13 cellular contexts compared by ENCODE assay signal in genomic region chr1:228091084-228091483, GRCh38. TPM values are rescaled to one million over a fixed set of nuclear protein-coding genes. Genes with fewer than 3 reads are reported as not detected.
A peak's percentile ranks its signal among the peaks of the same experiment; 100 is the strongest.
DNase-seq lines count a peak whose midpoint lies in the region; ATAC-seq and TF ChIP-seq lines count a peak whose summit lies in the region.
"Had no signal": no experiment of that assay in that cellular context is flagged by ENCODE, and none has a peak within 500 bp of the region (broad histone marks: within the 10 kb centered on the region; RNA-seq: fewer than 3 reads in every experiment).

No MANE protein-coding gene starts in this region.

- no peak overlapping the region for H3K4me3 Mint-ChIP-seq in MCF 10A (ENCODE audit: unreplicated experiment)
- H3K4me3 Mint-ChIP-seq in activated CD8-positive, alpha-beta T cell treated with anti-CD3 and anti-CD28 coated beads, Interleukin-2, amount 10 ng/mL, durations not matched to agents 7 days and 5 days, result no peak overlapping the region
- no peak overlapping the region for H3K4me3 Mint-ChIP-seq in type B pancreatic cell

- H3K9me3 Mint-ChIP-seq in MCF 10A (ENCODE audit: unreplicated experiment) (peaks cover 18% of the 10 kb centered on the region), type B pancreatic cell (no peaks in the 10 kb centered on the region)
- H3K9me3 Mint-ChIP-seq in activated CD8-positive, alpha-beta T cell treated with anti-CD3 and anti-CD28 coated beads, Interleukin-2, amount 10 ng/mL, durations not matched to agents 7 days and 5 days (ENCODE audit: insufficient read depth), result peaks cover 22% of the 10 kb centered on the region

- H3K27me3 Mint-ChIP-seq in MCF 10A (ENCODE audit: insufficient read depth, unreplicated experiment), result no peaks in the 10 kb centered on the region
- H3K27me3 Mint-ChIP-seq in activated CD8-positive, alpha-beta T cell treated with anti-CD3 and anti-CD28 coated beads, Interleukin-2, amount 10 ng/mL, durations not matched to agents 7 days and 5 days (ENCODE audit: low read depth), result no peaks in the 10 kb centered on the region
- no peaks in the 10 kb centered on the region for H3K27me3 Mint-ChIP-seq in type B pancreatic cell

- no peak for ATAC-seq in activated CD8-positive, alpha-beta T cell treated with anti-CD3 and anti-CD28 coated beads, Interleukin-2, amount 10 ng/mL, durations not matched to agents 7 days and 5 days
- ATAC-seq in HG03139 (IDR thresholded peaks at IDR 0.05; ENCODE audit: unreplicated experiment), result no peak

- CTCF ChIA-PET in mammary epithelial cell (lab: Charles Lee; ENCODE audit: low non-redundant PET), result no interaction called here
- CTCF ChIA-PET in MCF 10A (lab: Yijun Ruan, JAX), result interaction anchor here (0.6 to 7.4 kb wide), 13 partner anchors 14 to 1466 kb away, joined by 3 to 72 read pairs (median 5); partner anchors contain the start of gene MRPL55
- CTCF ChIA-PET in activated CD8-positive, alpha-beta T cell treated with anti-CD3 and anti-CD28 coated beads, Interleukin-2, amount 10 ng/mL, durations not matched to agents 7 days and 5 days (lab: Charles Lee), result interaction anchor here (1.2 to 1.8 kb wide), 3 partner anchors 9 to 91 kb away, joined by 3 to 5 read pairs (median 5); partner anchors contain the start of gene ARF1

- H2AFZ ChIP-seq in mammary epithelial cell (ENCODE audit: low read depth, low read length) (no peak overlapping the region), hepatocyte (no peak overlapping the region)

- H3K27ac Mint-ChIP-seq in MCF 10A (ENCODE audit: low read depth, unreplicated experiment) (no peak overlapping the region), type B pancreatic cell (peak overlapping the region; percentile 81)
- peak overlapping the region; percentile 20 for H3K27ac Mint-ChIP-seq in activated CD8-positive, alpha-beta T cell treated with anti-CD3 and anti-CD28 coated beads, Interleukin-2, amount 10 ng/mL, durations not matched to agents 7 days and 5 days

- peaks cover 69% of the 10 kb centered on the region for H4K20me1 ChIP-seq in mammary epithelial cell (ENCODE audit: insufficient read depth, low read length)
- H4K20me1 ChIP-seq in hepatocyte (ENCODE audit: insufficient read depth, poor library complexity, severe bottlenecking), result peaks cover 100% of the 10 kb centered on the region

- H3K27me3 ChIP-seq in mammary epithelial cell (ENCODE audit: insufficient read depth, low read length) (no peaks in the 10 kb centered on the region), hepatocyte (no peaks in the 10 kb centered on the region)
- H3K27me3 ChIP-seq: suprapubic skin had no signal

- dilution Hi-C loops in mammary epithelial cell (cut with HindIII; ENCODE audit: low sequenced_read_pairs), result no loop called here

- H3K79me2 ChIP-seq in mammary epithelial cell (ENCODE audit: insufficient read depth, low read length) (peaks cover 100% of the 10 kb centered on the region), hepatocyte (peaks cover 100% of the 10 kb centered on the region)

- H3K4me1 Mint-ChIP-seq in MCF 10A (ENCODE audit: insufficient read depth, unreplicated experiment), result peaks cover 73% of the 10 kb centered on the region
- H3K4me1 Mint-ChIP-seq in activated CD8-positive, alpha-beta T cell treated with anti-CD3 and anti-CD28 coated beads, Interleukin-2, amount 10 ng/mL, durations not matched to agents 7 days and 5 days (ENCODE audit: low read depth), result peaks cover 64% of the 10 kb centered on the region
- H3K4me1 Mint-ChIP-seq in type B pancreatic cell (ENCODE audit: unreplicated experiment), result peaks cover 26% of the 10 kb centered on the region

- WGBS in mammary epithelial cell (ENCODE audit: low coverage, missing lambda C conversion rate), result 75% methylated on average over 4 of the region's 4 CpGs
- WGBS in hepatocyte (ENCODE audit: low lambda C conversion rate, missing lambda C conversion rate), result 76% methylated on average over 4 of the region's 4 CpGs

- H3K36me3 Mint-ChIP-seq in MCF 10A (ENCODE audit: insufficient read depth, unreplicated experiment) (peaks cover 82% of the 10 kb centered on the region), type B pancreatic cell (peaks cover 28% of the 10 kb centered on the region)
- peaks cover 90% of the 10 kb centered on the region for H3K36me3 Mint-ChIP-seq in activated CD8-positive, alpha-beta T cell treated with anti-CD3 and anti-CD28 coated beads, Interleukin-2, amount 10 ng/mL, durations not matched to agents 7 days and 5 days (ENCODE audit: low read depth)

- peaks cover 68% of the 10 kb centered on the region for H3K4me1 ChIP-seq in mammary epithelial cell (ENCODE audit: insufficient read depth, low read length)
- H3K4me1 ChIP-seq in hepatocyte (ENCODE audit: insufficient read depth), result peaks cover 48% of the 10 kb centered on the region

- H3K4me3 ChIP-seq in mammary epithelial cell (replicated peaks in 1 of 3; ENCODE audit: insufficient read depth in 1 of 3, low read depth in 2 of 3, low read length in 3 of 3), result no peak overlapping the region
- no peak overlapping the region for H3K4me3 ChIP-seq in hepatocyte
- H3K4me3 ChIP-seq: suprapubic skin had no signal

- H3K36me3 ChIP-seq in mammary epithelial cell (ENCODE audit: insufficient read depth, low read length) (peaks cover 16% of the 10 kb centered on the region), hepatocyte (replicated peaks; ENCODE audit: insufficient read depth, low read depth) (no peaks in the 10 kb centered on the region)

- BruUV-seq in mammary epithelial cell (replicated peaks; lab: Mats Ljungman, UMichigan) (no TSS peak), MCF 10A (replicated peaks; lab: Mats Ljungman, UMichigan) (no TSS peak)

- H3K9ac ChIP-seq in mammary epithelial cell (ENCODE audit: insufficient read depth, low read length), result no peak overlapping the region

- in situ Hi-C loops in mammary epithelial cell (cut with MboI; ENCODE audit: low sequenced_read_pairs in 2 of 2), result no loop called here

- DNase-seq in mammary epithelial cell, result no peak
- no peak for DNase-seq in MCF 10A (ENCODE audit: unreplicated experiment)
- DNase-seq in activated CD8-positive, alpha-beta T cell treated with anti-CD3 and anti-CD28 coated beads, Interleukin-2, amount 10 ng/mL, durations not matched to agents 7 days and 5 days, result no peak
- DNase-seq in hepatocyte (ENCODE audit: low spot score), result no peak
- DNase-seq in type B pancreatic cell (ENCODE audit: extremely low spot score, unreplicated experiment), result no peak
- DNase-seq in T1000 (lab: John Stamatoyannopoulos, UW), result no peak
- DNase-seq in anterior cingulate cortex (lab: John Stamatoyannopoulos, UW), result no peak
- DNase-seq: aorta; NCI-H1105; OCI-M1; stimulated activated CD4-positive, alpha-beta T cell treated with anti-CD3 and anti-CD28 coated beads, Interleukin-12 subunit alpha, Interleukin-12 subunit beta, amount 100 ng/mL, for 4 hours had no signal

- TF ChIP-seq CTCF in mammary epithelial cell (conservative IDR thresholded peaks at IDR 0.05 in 1 of 2, IDR thresholded peaks at IDR 0.05 in 1 of 2; ENCODE audit: extremely low read depth in 1 of 2, insufficient read depth in 1 of 2, low read depth in 1 of 2, low read length in 2 of 2), result no peak
- TF ChIP-seq CTCF in MCF 10A (IDR thresholded peaks at IDR 0.05; ENCODE audit: unreplicated experiment), result no peak
- no peak for TF ChIP-seq CTCF in hepatocyte (IDR thresholded peaks at IDR 0.05; ENCODE audit: poor library complexity)
- TF ChIP-seq CTCF in type B pancreatic cell (conservative IDR thresholded peaks at IDR 0.05), result no peak

- H3K4me2 ChIP-seq in mammary epithelial cell (ENCODE audit: insufficient read depth, low read depth, low read length) (no peak overlapping the region), hepatocyte (peak overlapping the region; percentile 54)

- H3K9me3 ChIP-seq in mammary epithelial cell (replicated peaks; ENCODE audit: insufficient read depth, low read length), result no peaks in the 10 kb centered on the region
- peaks cover 8% of the 10 kb centered on the region for H3K9me3 ChIP-seq in hepatocyte (ENCODE audit: low read depth)

- H3K9me2 ChIP-seq in hepatocyte (replicated peaks; ENCODE audit: insufficient read depth), result no peaks in the 10 kb centered on the region

- H3K27ac ChIP-seq in mammary epithelial cell (ENCODE audit: insufficient read depth, low read depth, low read length) (peak overlapping the region; percentile 6), hepatocyte (no peak overlapping the region)

- POLR2A ChIA-PET in MCF 10A (lab: Yijun Ruan, JAX), result interaction anchor here (0.8 to 7.9 kb wide), 9 partner anchors 8 to 92 kb away, joined by 3 to 56 read pairs (median 7); partner anchors contain the start of genes ARF1, IBA57 and MRPL55
- POLR2A ChIA-PET in activated CD8-positive, alpha-beta T cell treated with anti-CD3 and anti-CD28 coated beads, Interleukin-2, amount 10 ng/mL, durations not matched to agents 7 days and 5 days (lab: Charles Lee), result interaction anchor here (2.6 kb wide), 1 partner anchor 9 kb away, joined by 15 read pairs; the partner anchor contains the start of gene ARF1

- intact Hi-C loops in mammary epithelial cell (cut with micrococcal nuclease) (no loop called here), MCF 10A (cut with micrococcal nuclease) (no loop called here)

RNA-seq across cellular contexts. Expression of gene ARF1, which starts 8.6 kb away (rescaled TPM):
- total RNA-seq in mammary epithelial cell (100 to 1,000 TPM; 327 to 372 TPM), MCF 10A (2022) (870 and 1,140 TPM in 2 replicates), hepatocyte (249 and 250 TPM in 2 replicates), type B pancreatic cell (ENCODE audit: low replicate concordance) (288 and 401 TPM in 2 replicates)
- polyA plus RNA-seq in mammary epithelial cell (595 TPM), hepatocyte (594 and 609 TPM in 2 replicates)
- 273 TPM for polyA minus RNA-seq in mammary epithelial cell
- 100 to 1,000 TPM; 313 to 322 TPM for total RNA-seq in activated CD8-positive, alpha-beta T cell treated with anti-CD3 and anti-CD28 coated beads, Interleukin-2, amount 10 ng/mL, durations not matched to agents 7 days and 5 days

RNA-seq across cellular contexts. Expression of gene C1orf35, which starts 12.0 kb away (rescaled TPM):
- total RNA-seq in mammary epithelial cell (10 to 100 TPM in 1 of 2 donors, 1 to 10 TPM in 1; 5.7 to 19.6 TPM), MCF 10A (2022) (48.9 and 49.2 TPM in 2 replicates), hepatocyte (8.3 and 12.3 TPM in 2 replicates), type B pancreatic cell (ENCODE audit: low replicate concordance) (16.9 and 23.3 TPM in 2 replicates)
- polyA plus RNA-seq in mammary epithelial cell (14.5 TPM), hepatocyte (24.6 and 31.6 TPM in 2 replicates)
- polyA minus RNA-seq in mammary epithelial cell, result 9.7 TPM
- total RNA-seq in activated CD8-positive, alpha-beta T cell treated with anti-CD3 and anti-CD28 coated beads, Interleukin-2, amount 10 ng/mL, durations not matched to agents 7 days and 5 days, result 10 to 100 TPM; 24.7 to 25.6 TPM

RNA-seq across cellular contexts. Expression of gene MRPL55, which starts 18.0 kb away (rescaled TPM):
- total RNA-seq in mammary epithelial cell, result 10 to 100 TPM; 37.7 to 42.3 TPM
- 66.4 TPM for polyA plus RNA-seq in mammary epithelial cell
- 11.7 TPM for polyA minus RNA-seq in mammary epithelial cell
- total RNA-seq in MCF 10A (2022), result 85.4 and 111 TPM in 2 replicates
- total RNA-seq in activated CD8-positive, alpha-beta T cell treated with anti-CD3 and anti-CD28 coated beads, Interleukin-2, amount 10 ng/mL, durations not matched to agents 7 days and 5 days, result 10 to 100 TPM; 51.1 to 60.7 TPM
- 59.6 and 64.8 TPM in 2 replicates for total RNA-seq in hepatocyte
- 122 and 130 TPM in 2 replicates for polyA plus RNA-seq in hepatocyte
- total RNA-seq in type B pancreatic cell (ENCODE audit: low replicate concordance), result 47.4 and 58.8 TPM in 2 replicates

RNA-seq across cellular contexts. Expression of gene GUK1, which starts 49.0 kb away (rescaled TPM):
- total RNA-seq in mammary epithelial cell, result 100 to 1,000 TPM; 229 to 242 TPM
- 461 TPM for polyA plus RNA-seq in mammary epithelial cell
- 86.1 TPM for polyA minus RNA-seq in mammary epithelial cell
- 495 and 510 TPM in 2 replicates for total RNA-seq in MCF 10A (2022)
- 100 to 1,000 TPM; 339 to 344 TPM for total RNA-seq in activated CD8-positive, alpha-beta T cell treated with anti-CD3 and anti-CD28 coated beads, Interleukin-2, amount 10 ng/mL, durations not matched to agents 7 days and 5 days
- total RNA-seq in hepatocyte, result 157 and 158 TPM in 2 replicates
- 306 and 368 TPM in 2 replicates for polyA plus RNA-seq in hepatocyte
- total RNA-seq in type B pancreatic cell (ENCODE audit: low replicate concordance), result 133 and 174 TPM in 2 replicates

RNA-seq across cellular contexts. Expression of gene GJC2, which starts 58.6 kb away (rescaled TPM):
- total RNA-seq in mammary epithelial cell (under 1 TPM; 0.33 to 0.47 TPM), MCF 10A (2022) (9.0 and 18.5 TPM in 2 replicates), hepatocyte (0.80 and 1.6 TPM in 2 replicates), type B pancreatic cell (ENCODE audit: low replicate concordance) (0.76 and 1.3 TPM in 2 replicates)
- polyA plus RNA-seq in mammary epithelial cell (0.14 TPM), hepatocyte (0.40 and 0.63 TPM in 2 replicates)
- not detected for polyA minus RNA-seq in mammary epithelial cell
- total RNA-seq in activated CD8-positive, alpha-beta T cell treated with anti-CD3 and anti-CD28 coated beads, Interleukin-2, amount 10 ng/mL, durations not matched to agents 7 days and 5 days, result 1 to 10 TPM; 4.1 to 4.4 TPM
